ENCODE assay signal across 2 cellular contexts in genomic region chr12:98401427-98401826, GRCh38.
TF ChIP-seq lines count a peak whose summit lies in the region.

No MANE protein-coding gene starts in this region.

TF ChIP-seq in H1, 55 proteins besides CTCF, POLR2A, EP300 and RAD21 (continued from another document):
- no peak for TF ChIP-seq ASH2L (IDR thresholded peaks at IDR 0.05; ENCODE audit: low read length)

TF ChIP-seq in WTC11, 78 proteins besides CTCF, POLR2A, EP300 and RAD21:
- TF ChIP-seq STAT6 (CRISPR knock-in tag; conservative IDR thresholded peaks at IDR 0.05; ENCODE audit: low read depth) (no peak), SP1 (CRISPR knock-in tag; conservative IDR thresholded peaks at IDR 0.05) (no peak), NR3C1 (CRISPR knock-in tag; conservative IDR thresholded peaks at IDR 0.05; ENCODE audit: low read depth) (no peak), E2F4 (CRISPR knock-in tag; IDR thresholded peaks at IDR 0.05; ENCODE audit: borderline replicate concordance, low read depth) (no peak), TEAD4 (CRISPR knock-in tag; IDR thresholded peaks at IDR 0.05) (no peak)
- TF ChIP-seq, protein P1, sequence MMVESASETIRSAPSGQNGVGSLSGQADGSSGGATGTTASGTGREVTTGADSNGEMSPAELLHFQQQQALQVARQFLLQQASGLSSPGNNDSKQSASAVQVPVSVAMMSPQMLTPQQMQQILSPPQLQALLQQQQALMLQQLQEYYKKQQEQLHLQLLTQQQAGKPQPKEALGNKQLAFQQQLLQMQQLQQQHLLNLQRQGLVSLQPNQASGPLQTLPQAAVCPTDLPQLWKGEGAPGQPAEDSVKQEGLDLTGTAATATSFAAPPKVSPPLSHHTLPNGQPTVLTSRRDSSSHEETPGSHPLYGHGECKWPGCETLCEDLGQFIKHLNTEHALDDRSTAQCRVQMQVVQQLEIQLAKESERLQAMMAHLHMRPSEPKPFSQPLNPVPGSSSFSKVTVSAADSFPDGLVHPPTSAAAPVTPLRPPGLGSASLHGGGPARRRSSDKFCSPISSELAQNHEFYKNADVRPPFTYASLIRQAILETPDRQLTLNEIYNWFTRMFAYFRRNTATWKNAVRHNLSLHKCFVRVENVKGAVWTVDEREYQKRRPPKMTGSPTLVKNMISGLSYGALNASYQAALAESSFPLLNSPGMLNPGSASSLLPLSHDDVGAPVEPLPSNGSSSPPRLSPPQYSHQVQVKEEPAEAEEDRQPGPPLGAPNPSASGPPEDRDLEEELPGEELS (CRISPR knock-in tag; IDR thresholded peaks at IDR 0.05) = no peak
